In genomic region chr17:75456417-75457046, GRCh38 we compare ENCODE assay signal across 1 cellular context.
A peak's percentile ranks its signal among the peaks of the same experiment; 100 is the strongest.
TF ChIP-seq lines count a peak whose summit lies in the region.

Gene TMEM94 (plus strand): TSS chr17:75456635. CDS start chr17:75471906, 15,271 bp downstream.

TF ChIP-seq in K562, 482 proteins besides CTCF, POLR2A, EP300 and RAD21 (continued from another document and continues in another):
- TF ChIP-seq ZBTB40 (IDR thresholded peaks at IDR 0.05) = peak; percentile 84
- no peak for TF ChIP-seq ZBTB40 (CRISPR knock-in tag; IDR thresholded peaks at IDR 0.05)
- no peak for TF ChIP-seq XRCC4 (IDR thresholded peaks at IDR 0.05; ENCODE audit: extremely low read depth, insufficient read depth, insufficient read length)
- no peak for TF ChIP-seq FOXJ2 (tag; IDR thresholded peaks at IDR 0.05)
- no peak for TF ChIP-seq ILF3 (IDR thresholded peaks at IDR 0.05; ENCODE audit: borderline replicate concordance)
- peak; percentile 27; the same call in 1 of the 2 replicates for TF ChIP-seq FOXP1 (CRISPR knock-in tag; IDR thresholded peaks at IDR 0.05)
- TF ChIP-seq TAF1 (IDR thresholded peaks at IDR 0.05; ENCODE audit: control insufficient read depth, extremely low read depth, insufficient read depth, low read length, severe bottlenecking) = peak; percentile 90
- no peak for TF ChIP-seq BRF1 (IDR thresholded peaks at IDR 0.05; ENCODE audit: borderline replicate concordance, extremely low read depth, insufficient read length)
- no peak for TF ChIP-seq ATF2 (CRISPR knock-in tag; IDR thresholded peaks at IDR 0.05)
- no peak for TF ChIP-seq FOXP4 (CRISPR knock-in tag; IDR thresholded peaks at IDR 0.05; ENCODE audit: borderline replicate concordance)
- no peak; the same call in 1 of the 2 replicates for TF ChIP-seq MEF2D (tag; conservative IDR thresholded peaks at IDR 0.05; ENCODE audit: low read depth)
- TF ChIP-seq HMBOX1 (IDR thresholded peaks at IDR 0.05) = no peak
- TF ChIP-seq STAG1 (CRISPR knock-in tag; IDR thresholded peaks at IDR 0.05; ENCODE audit: borderline replicate concordance) = no peak
- peak; percentile 56; the same call in 1 of the 2 replicates for TF ChIP-seq FOXK1 (CRISPR knock-in tag; IDR thresholded peaks at IDR 0.05; ENCODE audit: borderline replicate concordance)
- no peak for TF ChIP-seq GATA2 (CRISPR knock-in tag; IDR thresholded peaks at IDR 0.05)
- 0 out of 2 replicates have a peak, but pooled peaks have one; percentile 23 for TF ChIP-seq ZBTB49 (CRISPR knock-in tag; IDR thresholded peaks at IDR 0.05; ENCODE audit: borderline replicate concordance)
- peak in 1 of 2 experiments; percentile 34; a peak in 1 of 4 replicates for TF ChIP-seq HDAC1 (IDR thresholded peaks at IDR 0.05)
- TF ChIP-seq ZNF395 (CRISPR knock-in tag; IDR thresholded peaks at IDR 0.05) = 0 out of 2 replicates have a peak, but pooled peaks have one; percentile 29
- no peak for TF ChIP-seq NONO (IDR thresholded peaks at IDR 0.05; ENCODE audit: low read depth in 2 of 2, low read length in 1 of 2)
- no peak for TF ChIP-seq PHB (CRISPR knock-in tag; IDR thresholded peaks at IDR 0.05)
- peak; percentile 72; the same call in 1 of the 2 replicates for TF ChIP-seq CREB3 (tag; conservative IDR thresholded peaks at IDR 0.05; ENCODE audit: low read depth)
- no peak for TF ChIP-seq ZBTB8A (IDR thresholded peaks at IDR 0.05; ENCODE audit: partially characterized antibody)
- TF ChIP-seq MTA3 (IDR thresholded peaks at IDR 0.05; ENCODE audit: borderline replicate concordance) = peak; percentile 94; the same call in 1 of the 2 replicates
- peak; percentile 39; the same call in 1 of the 2 replicates for TF ChIP-seq ETV5 (CRISPR knock-in tag; IDR thresholded peaks at IDR 0.05; ENCODE audit: low read depth)
- TF ChIP-seq RBFOX2 (IDR thresholded peaks at IDR 0.05; ENCODE audit: low read depth, low read length) = peak; percentile 71
- no peak for TF ChIP-seq MAFG (tag; conservative IDR thresholded peaks at IDR 0.05)
- no peak for TF ChIP-seq POLR2AphosphoS2 (IDR thresholded peaks at IDR 0.05; ENCODE audit: low read length)
- TF ChIP-seq EZH2 (IDR thresholded peaks at IDR 0.05; ENCODE audit: borderline replicate concordance, low read depth, low read length) = no peak
- no peak for TF ChIP-seq ZSCAN29 (IDR thresholded peaks at IDR 0.05)
- peak in 1 of 2 experiments; percentile 97; a peak in 2 of 4 replicates for TF ChIP-seq MLLT1 (IDR thresholded peaks at IDR 0.05)
- TF ChIP-seq KDM1A (IDR thresholded peaks at IDR 0.05) = no peak
- TF ChIP-seq ZBTB1 (CRISPR knock-in tag; IDR thresholded peaks at IDR 0.05; ENCODE audit: borderline replicate concordance, low read depth) = no peak
- peak; percentile 10; the same call in 1 of the 2 replicates for TF ChIP-seq TFAP4 (CRISPR knock-in tag; IDR thresholded peaks at IDR 0.05; ENCODE audit: borderline replicate concordance)
- TF ChIP-seq ZNF589 (CRISPR knock-in tag; IDR thresholded peaks at IDR 0.05; ENCODE audit: low read depth) = peak; percentile 26; the same call in 1 of the 2 replicates
- TF ChIP-seq PPARD (CRISPR knock-in tag; IDR thresholded peaks at IDR 0.05) = no peak
- TF ChIP-seq PHF8 (IDR thresholded peaks at IDR 0.05; ENCODE audit: borderline replicate concordance, low read length) = peak; percentile 69; the same call in 1 of the 2 replicates
